ENCODE assay signal across 18 cellular contexts in genomic region chr2:173104156-173104555, GRCh38. TPM values are rescaled to one million over a fixed set of nuclear protein-coding genes. Genes with fewer than 3 reads are reported as not detected.
DNase-seq lines count a peak whose midpoint lies in the region; ATAC-seq and TF ChIP-seq lines count a peak whose summit lies in the region.
"Had no signal": no experiment of that assay in that cellular context is flagged by ENCODE, and none has a peak within 500 bp of the region (broad histone marks: within the 10 kb centered on the region; RNA-seq: fewer than 3 reads in every experiment).

No MANE protein-coding gene starts in this region.

- intact Hi-C loops in Panc1 (cut with micrococcal nuclease; ENCODE audit: unreplicated experiment) (no loop called here), psoas muscle (cut with DNase I) (loop anchor here in 1 of 2 donors (10.0 kb wide), 1 partner anchor 51 kb away; no protein-coding TSS in a partner anchor)

- no peak for ATAC-seq in Panc1
- no peak for ATAC-seq in psoas muscle
- ATAC-seq in GM18909 (IDR thresholded peaks at IDR 0.05; ENCODE audit: poor library complexity, unreplicated experiment): no peak
- ATAC-seq: CD8-positive, alpha-beta T cell; GM12878 had no signal

- POLR2A ChIA-PET in Panc1 (lab: Charles Lee): no interaction called here

- H3K4me1 ChIP-seq in Panc1 (ENCODE audit: control insufficient read depth, insufficient read depth, low read length) (peaks cover 60% of the 10 kb centered on the region), psoas muscle (peaks cover 95% of the 10 kb centered on the region)

- no TSS peak for BruUV-seq in Panc1 (replicated peaks; lab: Mats Ljungman, UMichigan)

- in situ Hi-C loops in Panc1 (cut with HindIII; ENCODE audit: low pct_unique_long_range_greater_than_20kb, low sequenced_read_pairs) (no loop called here), GM13977 (cut with MboI; ENCODE audit: low pct_unique_long_range_greater_than_20kb, low sequenced_read_pairs, unreplicated experiment) (no loop called here)

- DNase-seq in M059J (ENCODE audit: low read depth): peak; percentile 49
- no peak for DNase-seq in Panc1 (ENCODE audit: low read depth, low spot score)
- DNase-seq in astrocyte of the hippocampus (ENCODE audit: low read depth, low spot score): peak; percentile 55
- DNase-seq in psoas muscle: no peak
- no peak for DNase-seq in HuH-7 (ENCODE audit: low spot score)
- no peak for DNase-seq in hippocampal formation (lab: John Stamatoyannopoulos, UW)
- DNase-seq in GM13977 (ENCODE audit: low spot score): no peak
- DNase-seq: C1 segment of cervical spinal cord; CD8-positive, alpha-beta T cell; DMS 273 treated with DMSO at 0.1 percent for 48 hours; DMS79; EL; GDM1; GOT3; H7; HCEC 1CT had no signal

- H3K27ac ChIP-seq in Panc1 (ENCODE audit: low read length): peak overlapping the region; percentile 99
- peak overlapping the region; percentile 54 for H3K27ac ChIP-seq in psoas muscle

- CTCF ChIA-PET in Panc1 (lab: Charles Lee): interaction anchor here (1.1 kb wide), 1 partner anchor 13 kb away, joined by 3 read pairs; no protein-coding TSS in a partner anchor

- no peak for TF ChIP-seq CTCF in Panc1 (IDR thresholded peaks at IDR 0.05)
- TF ChIP-seq CTCF in psoas muscle (IDR thresholded peaks at IDR 0.05): no peak
- TF ChIP-seq CTCF in GM13977 (IDR thresholded peaks at IDR 0.05; ENCODE audit: extremely low read depth, insufficient read depth, missing control alignments): no peak

- H3K4me3 ChIP-seq in Panc1 (ENCODE audit: low read depth in 2 of 2, low read length in 2 of 2) (no peak overlapping the region), psoas muscle (no peak overlapping the region)
- H3K4me3 ChIP-seq: GM12878 had no signal

- no peaks in the 10 kb centered on the region for H3K9me3 ChIP-seq in Panc1 (ENCODE audit: control insufficient read depth, insufficient read depth, low read depth, low read length)
- H3K9me3 ChIP-seq in psoas muscle: no peaks in the 10 kb centered on the region

- whole genome bisulfite sequencing in psoas muscle, 3 donors: 89 to 100% (median 99%) methylated on average over 1 of the region's 1 CpG

- H3K36me3 ChIP-seq in Panc1 (ENCODE audit: control insufficient read depth, insufficient read depth, low read length) (peaks cover 4% of the 10 kb centered on the region; the same call in 1 of the 2 replicates), psoas muscle (ENCODE audit: insufficient read depth in 1 of 2, low read depth in 1 of 2) (peaks cover 0 to 29% of the 10 kb centered on the region in 2 donors)

- H3K27me3 ChIP-seq in Panc1 (ENCODE audit: control insufficient read depth, insufficient read depth, low read length): no peaks in the 10 kb centered on the region
- no peaks in the 10 kb centered on the region for H3K27me3 ChIP-seq in psoas muscle (ENCODE audit: insufficient read depth in 3 of 3, low read length in 2 of 3)

RNA-seq across cellular contexts. Expression of gene MAP3K20, which starts 28.5 kb away (rescaled TPM):
- total RNA-seq in M059J (2014; rRNA removed; shearing (Covaris generic)): 11.9 and 23.1 TPM in 2 replicates
- total RNA-seq in Panc1 (2021; ENCODE audit: unreplicated experiment) (121 TPM), psoas muscle (100 to 1,000 TPM; 366 to 533 (median 468) TPM)
- polyA plus RNA-seq in Panc1 (2012; ENCODE audit: insufficient read length): 60.5 TPM
- 100 to 1,000 TPM in 2 of 3 donors, 10 to 100 TPM in 1; 41.8 to 224 (median 112) TPM for polyA plus RNA-seq in psoas muscle

Comparison
In these comparisons a context has a peak if more than half of its experiments do, and no peak if none do; other contexts are left out.
1. DNase-seq: peak in M059J (single experiment) and astrocyte of the hippocampus (single experiment); none in Panc1 (single experiment), psoas muscle (0 of 2), HuH-7 (single experiment), hippocampal formation (0 of 2) and GM13977 (single experiment).